1 cellular context compared by ENCODE assay signal in the genomic region with DNA sequence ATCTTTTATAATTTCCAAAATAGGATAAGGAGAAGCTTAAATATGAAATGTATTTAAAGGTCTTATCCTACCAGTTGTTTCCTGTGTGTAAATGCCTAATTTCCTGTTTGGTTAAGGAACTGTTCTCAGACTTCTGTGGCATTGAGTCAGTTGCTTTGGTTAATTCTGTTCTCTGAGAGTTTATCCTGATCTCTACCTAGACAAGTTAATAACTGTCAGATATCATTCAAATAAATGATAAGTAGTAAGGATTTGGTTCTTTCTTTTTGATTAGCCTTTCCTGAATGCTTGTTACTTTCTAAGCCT.
TF ChIP-seq lines count a peak whose summit lies in the region.

No MANE protein-coding gene starts in this region.

TF ChIP-seq in GM23338, 12 proteins besides CTCF, POLR2A, EP300 and RAD21 (continued from another document):
- TF ChIP-seq REST (IDR thresholded peaks at IDR 0.05; ENCODE audit: unreplicated experiment) (no peak), EZH2phosphoT487 (IDR thresholded peaks at IDR 0.05; ENCODE audit: unreplicated experiment) (no peak), CREB1 (CRISPR knock-in tag; IDR thresholded peaks at IDR 0.05; ENCODE audit: low read depth) (no peak)
